ENCODE assay signal across 19 cellular contexts in the genomic region with DNA sequence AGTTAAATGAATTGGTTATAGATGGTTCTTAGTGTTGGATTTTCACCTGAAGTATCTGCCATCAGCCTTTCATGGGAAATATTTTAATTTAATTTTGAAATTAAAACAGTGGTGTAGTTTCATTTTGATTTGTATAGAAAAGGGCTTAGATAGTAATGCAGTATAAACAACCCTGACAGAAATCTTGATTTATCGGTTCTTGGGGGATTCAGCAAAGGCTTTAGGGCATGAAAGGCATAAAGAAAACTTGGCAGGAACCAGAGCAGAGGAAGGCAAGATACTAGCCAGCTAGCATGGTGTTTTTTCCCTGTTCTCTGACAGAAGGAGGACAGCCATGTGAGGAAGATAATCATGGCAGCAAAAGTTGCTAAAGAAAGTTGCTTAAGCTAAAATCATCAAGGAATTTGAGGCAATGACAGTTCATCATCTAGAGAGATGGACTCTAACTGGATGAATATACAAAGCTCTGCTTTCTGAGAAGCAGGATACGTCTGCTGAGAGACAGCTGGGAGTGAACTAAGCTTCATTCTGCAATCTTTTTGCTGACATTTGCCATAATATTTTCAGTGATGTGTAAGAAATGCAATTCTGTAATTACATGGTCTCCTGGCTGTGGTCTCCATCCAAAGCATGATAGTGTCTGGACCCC.
"Had no signal": no experiment of that assay in that cellular context is flagged by ENCODE, and none has a peak within 500 bp of the region (broad histone marks: within the 10 kb centered on the region; RNA-seq: fewer than 3 reads in every experiment).

No MANE protein-coding gene starts in this region.

- ATAC-seq: gastroesophageal sphincter; mucosa of descending colon; naive thymus-derived CD8-positive, alpha-beta T cell; sciatic nerve had no signal

- H3K36me3 ChIP-seq: colonic mucosa, gastroesophageal sphincter, spleen had no signal

- H3K27me3 Mint-ChIP-seq: progenitor cell of endocrine pancreas had no signal

- H3K27me3 ChIP-seq: colonic mucosa, gastroesophageal sphincter, spleen had no signal

- H3K4me3 ChIP-seq: colonic mucosa, gastroesophageal sphincter, lung, mucosa of descending colon, spleen had no signal

- DNase-seq: activated CD4-positive, alpha-beta T cell treated with anti-CD3 and anti-CD28 coated beads, Interleukin-2, amount 10 ng/mL, durations not matched to agents 24 days and 14 days; activated naive CD4-positive, alpha-beta T cell treated with Interleukin-2 at 50 U/mL for 16 hours; activated naive CD8-positive, alpha-beta T cell treated with anti-CD3 and anti-CD28 coated beads, Interleukin-2, amount 50 U/mL, for 24 hours; colonic mucosa; effector CD4-positive, alpha-beta T cell; hippocampal formation; mucosa of descending colon; naive thymus-derived CD8-positive, alpha-beta T cell; spleen; stimulated activated CD4-positive, alpha-beta T cell treated with anti-CD3 and anti-CD28 coated beads, Interleukin-2, amount 100 ng/mL, for 24 hours; stimulated activated naive CD4-positive, alpha-beta T cell treated with Interleukin-2 at 50 U/mL for 16 hours; T-helper 1 cell; trophoblast cell had no signal

- H3K9me3 ChIP-seq: colonic mucosa, gastroesophageal sphincter, mucosa of descending colon, spleen had no signal

- H3K9me3 Mint-ChIP-seq: activated naive CD8-positive, alpha-beta T cell treated with anti-CD3 and anti-CD28 coated beads, Interleukin-2, amount 50 U/mL, for 24 hours had no signal

- H3K27ac ChIP-seq: colonic mucosa, spleen had no signal

- H3K4me1 ChIP-seq: colonic mucosa had no signal

- H3K4me3 Mint-ChIP-seq: activated CD4-positive, alpha-beta T cell treated with anti-CD3 and anti-CD28 coated beads, Interleukin-2, amount 10 ng/mL, durations not matched to agents 24 days and 14 days; activated T-helper 1 cell treated with anti-CD3 and anti-CD28 coated beads, Interleukin-12 subunit alpha, Interleukin-12 subunit beta, Interleukin-2, Interleukin-4 antibody, amounts not matched to agents 30 ng/mL and 10 ng/mL and 1 ng/mL, durations not matched to agents 14 hours and 24 hours and 36 hours; WTC11 had no signal

- H3K36me3 Mint-ChIP-seq: naive thymus-derived CD8-positive, alpha-beta T cell had no signal

- H3K27ac Mint-ChIP-seq: activated CD4-positive, alpha-beta T cell treated with anti-CD3 and anti-CD28 coated beads, Interleukin-2, amount 10 ng/mL, durations not matched to agents 24 days and 14 days; activated T-helper 1 cell treated with anti-CD3 and anti-CD28 coated beads, Interleukin-12 subunit alpha, Interleukin-12 subunit beta, Interleukin-2, Interleukin-4 antibody, amounts not matched to agents 30 ng/mL and 10 ng/mL and 1 ng/mL, durations not matched to agents 14 hours and 24 hours and 36 hours; progenitor cell of endocrine pancreas; WTC11 had no signal
